20 cellular contexts compared by ENCODE assay signal in the genomic region with DNA sequence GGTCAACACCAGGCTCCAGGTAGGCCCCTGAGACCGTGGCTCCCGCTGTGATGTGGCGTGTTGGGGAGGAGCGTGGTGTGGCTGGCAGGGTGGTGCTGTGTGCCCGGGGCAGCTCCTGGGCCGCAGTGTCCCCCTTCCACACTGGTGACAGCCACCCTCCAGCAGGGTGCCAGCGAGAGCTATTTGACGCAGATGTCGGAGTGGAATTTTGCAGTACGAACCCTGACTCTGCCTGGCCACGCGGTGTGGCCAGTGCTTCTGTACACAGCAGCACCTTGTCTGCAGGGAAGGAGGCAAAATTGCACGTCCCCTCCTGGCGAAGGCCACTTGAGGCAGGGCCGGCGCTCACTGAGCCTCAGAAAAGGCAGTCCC. TPM values are rescaled to one million over a fixed set of nuclear protein-coding genes. Genes with fewer than 3 reads are reported as not detected.
DNase-seq lines count a peak whose midpoint lies in the region; TF ChIP-seq lines count a peak whose summit lies in the region.
"Had no signal": no experiment of that assay in that cellular context is flagged by ENCODE, and none has a peak within 500 bp of the region (broad histone marks: within the 10 kb centered on the region; RNA-seq: fewer than 3 reads in every experiment).

No MANE protein-coding gene starts in this region.

- no peaks in the 10 kb centered on the region; a peak in 2 of 7 replicates for H3K36me3 Mint-ChIP-seq in H9 (ENCODE audit: insufficient read depth in 1 of 3, low read depth in 3 of 3)
- H3K36me3 Mint-ChIP-seq: CD8-positive, alpha-beta memory T cell had no signal

- WGBS in H9 (ENCODE audit: extremely low coverage, insufficient read length, low lambda C conversion rate) = no CpG with 5 or more reads among the region's 16 CpGs

- H2AFZ ChIP-seq in H9 (ENCODE audit: low read length) (no peak overlapping the region), osteoblast (ENCODE audit: low read length) (no peak overlapping the region)
- H2AFZ ChIP-seq: PC-9 had no signal

- H3K27me3 Mint-ChIP-seq in H9 (ENCODE audit: low read depth) = peaks cover 10% of the 10 kb centered on the region

- H2BK15ac ChIP-seq in H9 (ENCODE audit: low read depth, low read length) = no peak overlapping the region

- no peak overlapping the region for H4K5ac ChIP-seq in H9 (ENCODE audit: insufficient read length, low read depth, low read length)

- H2BK120ac ChIP-seq in H9 (ENCODE audit: low read depth, low read length, poor library complexity, severe bottlenecking) = no peak overlapping the region

- no peak overlapping the region for H3K4me3 ChIP-seq in osteoblast (ENCODE audit: insufficient read depth, low read length)
- H3K4me3 ChIP-seq: PC-9 had no signal

- H3K4me1 ChIP-seq in H9 (ENCODE audit: insufficient read depth, low read length) = no peaks in the 10 kb centered on the region
- H3K4me1 ChIP-seq in osteoblast (ENCODE audit: insufficient read depth, low read length) = no peaks in the 10 kb centered on the region

- no peak overlapping the region for H2BK5ac ChIP-seq in H9 (ENCODE audit: insufficient read length, low read length)

- H4K20me1 ChIP-seq in H9 (ENCODE audit: control insufficient read depth, insufficient read depth, insufficient read length) = no peaks in the 10 kb centered on the region
- H4K20me1 ChIP-seq in osteoblast (ENCODE audit: insufficient read depth, low read length) = no peaks in the 10 kb centered on the region

- TF ChIP-seq CTCF in H9 (conservative IDR thresholded peaks at IDR 0.05) (no peak), osteoblast (IDR thresholded peaks at IDR 0.05; ENCODE audit: extremely low read depth, low read depth, low read length) (no peak)

- peak; percentile 12 for DNase-seq in D341Med (ENCODE audit: low spot score)
- peak; percentile 24 for DNase-seq in H9
- DNase-seq in islet precursor cell = peak; percentile 45
- DNase-seq in osteoblast (ENCODE audit: insufficient read length, low spot score, missing footprints) = peak; percentile 39
- no peak for DNase-seq in GM19238 (ENCODE audit: insufficient read length, low spot score)
- DNase-seq in NCI-H69 (lab: John Stamatoyannopoulos, UW) = no peak
- DNase-seq in epidermal melanocyte (ENCODE audit: insufficient read length, low spot score) = no peak
- DNase-seq in HuH-7.5 (ENCODE audit: low spot score) = no peak
- DNase-seq: C1 segment of cervical spinal cord; CD8-positive, alpha-beta memory T cell; HFFc6; MV-4-11; NCI-H1417 treated with DMSO at 0.1 percent for 48 hours; NCI-H187 treated with DMSO at 0.1 percent for 48 hours; NCI-H2227 treated with DMSO at 0.1 percent for 48 hours; NCI-H510A treated with DMSO at 0.1 percent for 48 hours; PC-9 had no signal

- H3K36me3 ChIP-seq in osteoblast (ENCODE audit: insufficient read depth, low read length) = no peaks in the 10 kb centered on the region

- no peak overlapping the region for H2BK20ac ChIP-seq in H9 (ENCODE audit: low read depth, low read length, poor library complexity, severe bottlenecking)

- no peaks in the 10 kb centered on the region for H3K79me1 ChIP-seq in H9 (ENCODE audit: insufficient read depth, low read depth, low read length, poor library complexity, severe bottlenecking)

- H3K9ac ChIP-seq in H9 (ENCODE audit: extremely low read depth, insufficient read length, low read length) = no peak overlapping the region
- H3K9ac ChIP-seq: KMS-11 had no signal

- H3K23me2 ChIP-seq in H9 (ENCODE audit: insufficient read length, low read depth, low read length, poor library complexity, severe bottlenecking) = no peaks in the 10 kb centered on the region

- H3K27ac ChIP-seq in H9 (ENCODE audit: insufficient read length, low read depth, low read length) (no peak overlapping the region), osteoblast (ENCODE audit: low read depth, low read length) (no peak overlapping the region)
- H3K27ac ChIP-seq: KMS-11, PC-9 had no signal

- no peak overlapping the region for H3K56ac ChIP-seq in H9 (ENCODE audit: insufficient read length, low read depth, low read length)

- H3K14ac ChIP-seq in H9 (ENCODE audit: insufficient read depth, low read length) = no peak overlapping the region

- no peak overlapping the region for H4K8ac ChIP-seq in H9 (replicated peaks; ENCODE audit: insufficient read length, low read depth, low read length)

- H3K4me2 ChIP-seq in H9 (ENCODE audit: insufficient read depth, insufficient read length, low read length) (no peak overlapping the region), osteoblast (ENCODE audit: insufficient read depth, low read length) (no peak overlapping the region)
- H3K4me2 ChIP-seq: KMS-11 had no signal

- no peaks in the 10 kb centered on the region for H3K27me3 ChIP-seq in H9 (ENCODE audit: insufficient read depth, low read length)
- peaks cover 7% of the 10 kb centered on the region for H3K27me3 ChIP-seq in osteoblast (ENCODE audit: insufficient read depth, low read length)

- H3K4ac ChIP-seq in H9 (ENCODE audit: low read depth, low read length) = no peak overlapping the region

- no peaks in the 10 kb centered on the region for H3K9me3 Mint-ChIP-seq in H9
- H3K9me3 Mint-ChIP-seq: HFFc6 had no signal

- H3T11ph ChIP-seq in H9 (ENCODE audit: low read length) = no peak overlapping the region

- H2AK5ac ChIP-seq in H9 (ENCODE audit: insufficient read length, low read length) = no peak overlapping the region

- no peak overlapping the region for H3K4me3 Mint-ChIP-seq in H9
- H3K4me3 Mint-ChIP-seq: CD8-positive, alpha-beta memory T cell; HFFc6 had no signal

- H4K91ac ChIP-seq in H9 (ENCODE audit: insufficient read length, low read depth, low read length) = no peak overlapping the region

- H3K79me2 ChIP-seq in H9 (ENCODE audit: insufficient read depth, low read length) = no peaks in the 10 kb centered on the region
- H3K79me2 ChIP-seq in osteoblast (ENCODE audit: insufficient read depth, low read length) = no peaks in the 10 kb centered on the region

- H3K23ac ChIP-seq in H9 (ENCODE audit: insufficient read length, low read depth, low read length) = no peak overlapping the region

- H3K27ac Mint-ChIP-seq in H9 = no peak overlapping the region; a peak in 1 of 7 replicates
- H3K27ac Mint-ChIP-seq: CD8-positive, alpha-beta memory T cell; HFFc6 had no signal

- H2BK12ac ChIP-seq in H9 (ENCODE audit: insufficient read length, low read depth, low read length) = no peak overlapping the region

- H3K18ac ChIP-seq in H9 (ENCODE audit: insufficient read length, low read depth, low read length) = no peak overlapping the region

- peaks cover 0 to 8% of the 10 kb centered on the region in 2 experiments; a peak in 2 of 4 replicates for H3K4me1 Mint-ChIP-seq in H9
- H3K4me1 Mint-ChIP-seq: CD8-positive, alpha-beta memory T cell had no signal

- H3K9me3 ChIP-seq in H9 (ENCODE audit: control insufficient read depth, low read depth, low read length) = no peaks in the 10 kb centered on the region
- no peaks in the 10 kb centered on the region for H3K9me3 ChIP-seq in osteoblast (ENCODE audit: low read depth, low read length)

RNA-seq across cellular contexts. Expression of a gene that starts 53.2 kb away (rescaled TPM):
- 36.4 and 37.3 TPM in 2 replicates for total RNA-seq in H9 (2021)
- total RNA-seq in osteoblast = 21.2 and 44.5 TPM in 2 replicates
- total RNA-seq: CD8-positive, alpha-beta memory T cell; HT-29; SK-MEL-5 had no signal

Comparison
In these comparisons a context has a peak if more than half of its experiments do, and no peak if none do; other contexts are left out.
1. DNase-seq: peak in D341Med (single experiment), H9 (single experiment), islet precursor cell (single experiment) and osteoblast (single experiment); none in GM19238 (single experiment), NCI-H69 (single experiment), epidermal melanocyte (single experiment) and HuH-7.5 (single experiment).